1 cellular context compared by ENCODE assay signal in genomic region chr9:37243588-37244345, GRCh38.
TF ChIP-seq lines count a peak whose summit lies in the region.

No MANE protein-coding gene starts in this region.

TF ChIP-seq in HepG2, 621 proteins besides CTCF, POLR2A, EP300 and RAD21 (continued from another document):
- TF ChIP-seq ZKSCAN8 (CRISPR knock-in tag; IDR thresholded peaks at IDR 0.05; ENCODE audit: borderline replicate concordance), result no peak
